22 cellular contexts compared by ENCODE assay signal in the genomic region with DNA sequence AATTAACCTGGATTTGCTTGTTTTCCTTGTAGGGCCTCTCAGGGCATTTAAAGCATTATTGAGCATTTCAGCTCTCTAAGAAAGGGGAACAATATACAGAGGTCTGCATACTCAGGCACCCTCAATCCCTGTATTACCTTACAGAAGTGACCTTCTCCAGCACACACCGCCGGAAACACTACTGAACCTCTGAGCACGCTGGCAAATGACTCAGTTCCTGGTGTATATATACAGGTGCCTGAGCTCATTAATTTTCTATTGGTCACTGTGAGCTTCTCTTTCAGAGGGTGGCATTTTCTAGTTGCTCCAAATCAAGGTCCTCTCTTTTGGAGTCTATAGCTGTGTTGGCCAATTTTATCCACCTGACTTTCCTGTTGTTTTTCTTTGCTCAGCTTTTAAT.
DNase-seq lines count a peak whose midpoint lies in the region; ATAC-seq, FAIRE-seq and TF ChIP-seq lines count a peak whose summit lies in the region.
"Had no signal": no experiment of that assay in that cellular context is flagged by ENCODE, and none has a peak within 500 bp of the region (broad histone marks: within the 10 kb centered on the region; RNA-seq: fewer than 3 reads in every experiment).

No MANE protein-coding gene starts in this region.

- TF ChIP-seq CTCF in C4-2B (conservative IDR thresholded peaks at IDR 0.05) (no peak), bronchial epithelial cell (IDR thresholded peaks at IDR 0.05; ENCODE audit: insufficient read depth, low read length, severe bottlenecking) (no peak)

- H3K4me3 ChIP-seq in bronchial epithelial cell (ENCODE audit: low read depth, low read length), result no peak overlapping the region
- H3K4me3 ChIP-seq: A549, GM23338 had no signal

- H3K27me3 ChIP-seq in bronchial epithelial cell (ENCODE audit: control insufficient read depth, insufficient read depth, low read length), result no peaks in the 10 kb centered on the region

- H3K36me3 ChIP-seq in bronchial epithelial cell (ENCODE audit: control insufficient read depth, insufficient read depth, low read length), result no peaks in the 10 kb centered on the region
- H3K36me3 ChIP-seq: BE2C had no signal

- peak; percentile 79 for FAIRE-seq in bronchial epithelial cell (lab: Jason Lieb, UNC)
- FAIRE-seq: A549, G401.6, GM12892 had no signal

- DNase-seq in bronchial epithelial cell (ENCODE audit: low read depth) (no peak), lung microvascular endothelial cell (ENCODE audit: low read depth in 2 of 2) (peak; percentile 9 to 33), iPS-NIHi11 (ENCODE audit: low spot score) (no peak)
- no peak for DNase-seq in stimulated activated naive CD8-positive, alpha-beta T cell treated with anti-CD3 and anti-CD28 coated beads, Interleukin-15, Interleukin-2, amounts not matched to agents 100 U/mL and 50 U/mL, for 24 hours
- DNase-seq: 8988T; ACHN; AML-193; BE2C; C1 segment of cervical spinal cord; Caco-2; CD4-positive, CD25-positive, alpha-beta regulatory T cell; CD8-positive, alpha-beta T cell; DMS153; DND-41; H9 had no signal

- H3K27ac ChIP-seq in C4-2B, result peak overlapping the region; percentile 100
- H3K27ac ChIP-seq: A549 had no signal

- ATAC-seq in GM18909 (IDR thresholded peaks at IDR 0.05; ENCODE audit: poor library complexity, unreplicated experiment), result no peak
- ATAC-seq in stimulated activated naive CD8-positive, alpha-beta T cell treated with anti-CD3 and anti-CD28 coated beads, Interleukin-15, Interleukin-2, amounts not matched to agents 100 U/mL and 50 U/mL, for 24 hours, result no peak
- ATAC-seq: A549; CD8-positive, alpha-beta T cell; GM23338; HCT116 had no signal

Comparison
In these comparisons a context has a peak if more than half of its experiments do, and no peak if none do; other contexts are left out.
1. DNase-seq: peak in lung microvascular endothelial cell (2 of 2); none in bronchial epithelial cell (single experiment), iPS-NIHi11 (single experiment) and stimulated activated naive CD8-positive, alpha-beta T cell treated with anti-CD3 and anti-CD28 coated beads, Interleukin-15, Interleukin-2, amounts not matched to agents 100 U/mL and 50 U/mL, for 24 hours (single experiment).